In the genomic region with DNA sequence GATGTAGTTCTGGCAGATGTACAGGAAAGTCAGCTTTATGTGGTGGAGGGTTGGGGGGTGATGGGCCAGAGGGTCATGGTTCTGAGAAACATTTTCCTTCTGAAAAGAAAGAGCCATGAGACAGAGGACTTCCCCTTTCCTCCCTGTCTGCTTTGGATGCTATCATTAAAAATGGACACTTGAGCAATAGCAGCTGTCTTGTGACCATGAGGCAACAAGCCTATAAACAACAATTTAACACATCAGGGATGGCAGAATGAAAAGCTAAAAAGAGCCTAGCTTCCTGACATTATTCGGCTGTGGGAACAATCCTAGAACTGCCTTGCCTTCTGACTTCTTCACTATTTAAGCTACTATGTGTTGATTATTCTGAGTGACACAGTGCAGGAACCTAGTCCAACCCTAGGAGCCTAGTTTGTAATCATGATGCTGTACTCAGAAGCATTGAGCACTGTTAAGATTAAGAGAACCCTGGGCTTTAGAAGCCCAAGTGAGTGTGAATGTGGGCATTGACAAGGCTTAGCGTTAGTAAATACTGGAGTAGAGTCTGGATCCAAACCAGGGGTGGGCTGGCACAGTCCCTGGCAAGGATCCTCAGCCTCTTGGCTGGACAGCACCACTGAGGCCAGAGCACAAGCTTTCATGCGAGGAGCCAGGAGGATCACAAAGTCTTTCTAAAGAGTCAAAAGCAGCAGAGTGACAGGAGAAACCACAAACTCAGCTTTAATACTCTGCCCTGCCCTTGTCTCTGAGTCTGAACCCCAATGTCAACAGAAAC, we compare ENCODE assay signal across 28 cellular contexts.
"Had no signal": no experiment of that assay in that cellular context is flagged by ENCODE, and none has a peak within 500 bp of the region (broad histone marks: within the 10 kb centered on the region; RNA-seq: fewer than 3 reads in every experiment).

No MANE protein-coding gene starts in this region.

- H3K4me1 ChIP-seq: adrenal gland, breast epithelium, Peyer's patch had no signal

- H3K36me3 ChIP-seq: adrenal gland, breast epithelium, Peyer's patch, SJSA1 had no signal

- H3K27me3 ChIP-seq: adrenal gland, breast epithelium, Peyer's patch, SJSA1 had no signal

- DNase-seq: activated CD4-positive, alpha-beta T cell treated with anti-CD3 and anti-CD28 coated beads for 48 hours; activated CD4-positive, alpha-beta T cell treated with anti-CD3 and anti-CD28 coated beads, Interleukin-2, amount 50 U/mL, for 4 hours; activated CD4-positive, CD25-positive, alpha-beta regulatory T cell treated with anti-CD3 and anti-CD28 coated beads, Interleukin-2, amount 50 U/mL, for 72 hours; activated CD8-positive, alpha-beta memory T cell treated with anti-CD3 and anti-CD28 coated beads, Interleukin-2, amount 50 U/mL, for 48 hours; activated CD8-positive, alpha-beta T cell treated with anti-CD3 and anti-CD28 coated beads, Interleukin-2, amount 10 ng/mL, durations not matched to agents 7 days and 5 days; activated naive CD4-positive, alpha-beta T cell treated with anti-CD3 and anti-CD28 coated beads, Interleukin-2, amount 50 U/mL, for 16 hours; activated naive CD8-positive, alpha-beta T cell treated with anti-CD3 and anti-CD28 coated beads, Interleukin-2, amount 10 ng/mL, durations not matched to agents 7 days and 5 days; activated T-cell treated with anti-CD3 and anti-CD28 coated beads, Interleukin-2, amount 50 U/mL, for 1 hour; adrenal gland; aorta; Karpas-422; MV-4-11; NCI-H1092 treated with DMSO at 0.1 percent for 48 hours; NCI-H1417 treated with DMSO at 0.1 percent for 48 hours; NCI-H1694; NCI-H2029; NCI-H2107; NCI-H2171 treated with DMSO at 0.1 percent for 48 hours; NCI-H226; NCI-H526; NCI-H774; Peyer's patch; SHP77 had no signal

- H3K4me3 ChIP-seq: adrenal gland, breast epithelium, K562, Peyer's patch, SJSA1 had no signal

- H3K27ac ChIP-seq: adrenal gland, breast epithelium, Peyer's patch, RWPE1, SJSA1 had no signal

- H3K9me3 ChIP-seq: adrenal gland, breast epithelium, Peyer's patch, SJSA1 had no signal

- ATAC-seq: activated CD8-positive, alpha-beta T cell treated with anti-CD3 and anti-CD28 coated beads, Interleukin-2, amount 10 ng/mL, durations not matched to agents 7 days and 5 days; WTC11 had no signal
